In the genomic region with DNA sequence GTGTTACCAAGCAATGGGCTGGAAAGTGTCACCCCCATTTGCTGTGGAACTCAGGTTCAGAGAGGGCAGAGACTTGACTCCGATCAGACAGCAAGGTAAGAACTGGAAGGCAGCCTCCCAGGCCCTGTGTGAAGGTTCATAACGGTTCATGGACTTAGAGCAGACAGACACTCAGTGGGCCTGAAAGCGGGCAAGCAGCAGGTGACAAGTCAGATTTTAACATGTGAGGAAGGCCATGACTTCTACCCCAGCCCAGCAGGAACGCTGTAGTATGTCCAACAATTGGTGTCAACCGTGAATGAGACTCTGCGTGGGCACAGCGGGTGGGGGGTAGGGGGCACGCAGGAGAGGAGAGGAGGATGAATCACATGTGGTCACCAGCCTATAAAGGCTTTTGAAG, we compare ENCODE assay signal across 1 cellular context.
TF ChIP-seq lines count a peak whose summit lies in the region.

No MANE protein-coding gene starts in this region.

TF ChIP-seq in H1, 55 proteins besides CTCF, POLR2A, EP300 and RAD21 (continued from another document):
- TF ChIP-seq, protein P1, sequence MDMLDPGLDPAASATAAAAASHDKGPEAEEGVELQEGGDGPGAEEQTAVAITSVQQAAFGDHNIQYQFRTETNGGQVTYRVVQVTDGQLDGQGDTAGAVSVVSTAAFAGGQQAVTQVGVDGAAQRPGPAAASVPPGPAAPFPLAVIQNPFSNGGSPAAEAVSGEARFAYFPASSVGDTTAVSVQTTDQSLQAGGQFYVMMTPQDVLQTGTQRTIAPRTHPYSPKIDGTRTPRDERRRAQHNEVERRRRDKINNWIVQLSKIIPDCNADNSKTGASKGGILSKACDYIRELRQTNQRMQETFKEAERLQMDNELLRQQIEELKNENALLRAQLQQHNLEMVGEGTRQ (IDR thresholded peaks at IDR 0.05; ENCODE audit: low read length), result no peak
- TF ChIP-seq ZNF274 (IDR thresholded peaks at IDR 0.05; ENCODE audit: borderline replicate concordance, extremely low read depth, low read length) (no peak), CTBP2 (IDR thresholded peaks at IDR 0.05; ENCODE audit: borderline replicate concordance, insufficient read depth, insufficient read length, low read length) (no peak), MAFK (IDR thresholded peaks at IDR 0.05; ENCODE audit: low read depth, low read length) (no peak), SP2 (IDR thresholded peaks at IDR 0.05; ENCODE audit: low read length) (no peak), BACH1 (IDR thresholded peaks at IDR 0.05; ENCODE audit: low read length) (no peak)
- TF ChIP-seq, protein P2, sequence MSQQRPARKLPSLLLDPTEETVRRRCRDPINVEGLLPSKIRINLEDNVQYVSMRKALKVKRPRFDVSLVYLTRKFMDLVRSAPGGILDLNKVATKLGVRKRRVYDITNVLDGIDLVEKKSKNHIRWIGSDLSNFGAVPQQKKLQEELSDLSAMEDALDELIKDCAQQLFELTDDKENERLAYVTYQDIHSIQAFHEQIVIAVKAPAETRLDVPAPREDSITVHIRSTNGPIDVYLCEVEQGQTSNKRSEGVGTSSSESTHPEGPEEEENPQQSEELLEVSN (IDR thresholded peaks at IDR 0.05), result no peak
